In genomic region chr14:86143248-86143647, GRCh38 we compare ENCODE assay signal across 8 cellular contexts.
"Had no signal": no experiment of that assay in that cellular context is flagged by ENCODE, and none has a peak within 500 bp of the region (broad histone marks: within the 10 kb centered on the region; RNA-seq: fewer than 3 reads in every experiment).

No MANE protein-coding gene starts in this region.

- H3K27ac ChIP-seq: HL-60, KMS-11 had no signal

- H3K9ac ChIP-seq: KMS-11 had no signal

- ATAC-seq: HepG2, K562 had no signal

- FAIRE-seq: HepG2, HTR-8/SVneo, K562 had no signal

- H3K4me2 ChIP-seq: KMS-11 had no signal

- H3K4me3 ChIP-seq: K562 had no signal

- DNase-seq: IMR-90, KBM-7, KG1 had no signal
